Comparison of ENCODE assay signal across 8 cellular contexts in the genomic region with DNA sequence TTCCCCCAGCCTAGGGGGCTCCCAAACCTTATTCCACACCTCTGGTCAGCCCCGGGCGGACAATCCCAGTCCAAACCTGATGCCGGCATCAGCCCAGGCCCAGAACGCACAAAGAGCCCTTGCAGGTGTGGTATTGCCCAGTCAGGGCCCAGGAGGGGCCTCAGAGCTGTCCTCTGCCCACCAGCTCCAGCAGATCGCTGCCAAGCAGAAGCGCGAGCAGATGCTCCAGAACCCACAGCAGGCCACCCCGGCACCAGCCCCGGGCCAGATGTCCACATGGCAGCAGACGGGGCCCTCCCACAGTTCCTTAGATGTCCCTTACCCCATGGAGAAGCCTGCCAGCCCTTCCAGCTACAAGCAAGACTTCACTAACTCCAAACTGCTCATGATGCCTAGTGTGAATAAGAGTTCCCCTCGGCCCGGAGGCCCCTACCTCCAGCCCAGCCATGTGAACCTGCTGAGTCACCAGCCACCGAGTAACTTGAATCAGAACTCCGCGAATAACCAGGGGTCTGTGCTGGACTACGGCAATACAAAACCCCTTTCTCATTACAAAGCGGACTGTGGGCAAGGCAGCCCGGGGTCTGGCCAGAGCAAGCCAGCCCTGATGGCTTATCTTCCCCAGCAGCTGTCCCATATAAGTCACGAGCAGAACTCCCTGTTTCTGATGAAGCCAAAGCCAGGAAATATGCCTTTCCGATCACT. TPM values are rescaled to one million over a fixed set of nuclear protein-coding genes. Genes with fewer than 3 reads are reported as not detected.
DNase-seq lines count a peak whose midpoint lies in the region; ATAC-seq and TF ChIP-seq lines count a peak whose summit lies in the region.

No MANE protein-coding gene starts in this region.

- POLR2A ChIA-PET in T-cell (lab: Charles Lee) = no interaction called here

- DNase-seq in NOMO-1 treated with DMSO at 0.1 percent for 48 hours (lab: John Stamatoyannopoulos, UW; ENCODE audit: unreplicated experiment) (peak; percentile 30), NOMO-1 treated with dmso at 0.1 percent for 144 hours (lab: John Stamatoyannopoulos, UW; ENCODE audit: unreplicated experiment) (no peak), astrocyte of the hippocampus (ENCODE audit: low read depth, low spot score) (peak; percentile 86), kidney epithelial cell (ENCODE audit: low read depth) (peak; percentile 49), T-cell (no peak)

- H3K4me3 Mint-ChIP-seq in T-cell = no peak overlapping the region

- peaks cover 34 to 50% (median 39%) of the 10 kb centered on the region in 3 donors for H3K4me1 Mint-ChIP-seq in T-cell

- H3K4me1 ChIP-seq in subcutaneous abdominal adipose tissue (ENCODE audit: control insufficient read depth in 5 of 5, insufficient read depth in 5 of 5, low read length in 5 of 5) = peaks cover 16 to 52% (median 47%) of the 10 kb centered on the region in 5 donors

- H3K36me3 ChIP-seq in kidney epithelial cell (ENCODE audit: control insufficient read depth, insufficient read depth, low read length) = peaks cover 3% of the 10 kb centered on the region
- peaks cover 8 to 46% (median 42%) of the 10 kb centered on the region in 5 donors for H3K36me3 ChIP-seq in subcutaneous abdominal adipose tissue (ENCODE audit: control insufficient read depth in 5 of 5, insufficient read depth in 5 of 5, low read length in 5 of 5)

- H3K27me3 Mint-ChIP-seq in T-cell = no peaks in the 10 kb centered on the region

- CTCF ChIA-PET in T-cell (lab: Charles Lee) = interaction anchor here (0.6 to 1.4 kb wide), 4 partner anchors 45 to 86 kb away, joined by 3 to 11 read pairs (median 4); no protein-coding TSS in a partner anchor

- H3K9me3 Mint-ChIP-seq in T-cell = no peaks in the 10 kb centered on the region

- H3K4me3 ChIP-seq in kidney epithelial cell (ENCODE audit: low read depth, low read length) (no peak overlapping the region), subcutaneous abdominal adipose tissue (ENCODE audit: low read depth in 1 of 5, low read length in 5 of 5) (no peak overlapping the region)

- TF ChIP-seq CTCF in kidney epithelial cell (IDR thresholded peaks at IDR 0.05; ENCODE audit: insufficient read depth, low read length, poor library complexity, severe bottlenecking) = no peak

- peak overlapping the region; percentile 54 for H3K27ac ChIP-seq in subcutaneous abdominal adipose tissue (ENCODE audit: low read depth, low read length)

- H3K9me3 ChIP-seq in subcutaneous abdominal adipose tissue (ENCODE audit: control insufficient read depth in 5 of 5, low read length in 5 of 5) = no peaks in the 10 kb centered on the region

- H3K27ac Mint-ChIP-seq in T-cell = peak overlapping the region in 1 of 2 donors; percentile 28

- H3K27me3 ChIP-seq in kidney epithelial cell (ENCODE audit: control insufficient read depth, insufficient read depth, low read length) (no peaks in the 10 kb centered on the region), subcutaneous abdominal adipose tissue (ENCODE audit: control insufficient read depth in 5 of 5, insufficient read depth in 4 of 5, low read length in 5 of 5) (no peaks in the 10 kb centered on the region)

- H3K36me3 Mint-ChIP-seq in T-cell = peaks cover 39% of the 10 kb centered on the region

- ATAC-seq in T-cell (replicated peaks in 1 of 4) (no peak), GM19351 (IDR thresholded peaks at IDR 0.05; ENCODE audit: unreplicated experiment) (no peak), HG03108 (IDR thresholded peaks at IDR 0.05; ENCODE audit: unreplicated experiment) (no peak)

- peak overlapping the region in 3 of 5 donors; percentile 7 to 43 (median 36) for H3K9ac ChIP-seq in subcutaneous abdominal adipose tissue (ENCODE audit: low read length in 5 of 5)

RNA-seq across cellular contexts. Expression of gene LTC4S, which starts 27.6 kb away (rescaled TPM):
- total RNA-seq in kidney epithelial cell = 0.41 and 5.1 TPM in 2 replicates
- 10 to 100 TPM in 1 of 5 donors, 1 to 10 TPM in 4; 3.6 to 12.6 (median 8.1) TPM for total RNA-seq in T-cell

RNA-seq across cellular contexts. Expression of gene MAML1, which starts 33.6 kb away (rescaled TPM):
- total RNA-seq in kidney epithelial cell = 17.5 and 18.8 TPM in 2 replicates
- 10 to 100 TPM; 31.3 to 56.4 (median 50.6) TPM for total RNA-seq in T-cell

RNA-seq across cellular contexts. Expression of gene MGAT4B, which starts 40.5 kb away (rescaled TPM):
- 540 and 586 TPM in 2 replicates for total RNA-seq in kidney epithelial cell
- 100 to 1,000 TPM; 119 to 159 (median 132) TPM for total RNA-seq in T-cell

RNA-seq across cellular contexts. Expression of gene SQSTM1, which starts 54.5 kb away (rescaled TPM):
- 905 and 956 TPM in 2 replicates for total RNA-seq in kidney epithelial cell
- 100 to 1,000 TPM; 220 to 327 (median 280) TPM for total RNA-seq in T-cell

Comparison
In these comparisons a context has a peak if more than half of its experiments do, and no peak if none do; other contexts are left out.
1. DNase-seq: peak in NOMO-1 treated with DMSO at 0.1 percent for 48 hours (single experiment), astrocyte of the hippocampus (single experiment) and kidney epithelial cell (single experiment); none in NOMO-1 treated with dmso at 0.1 percent for 144 hours (single experiment) and T-cell (0 of 34).